8 cellular contexts compared by ENCODE assay signal in the genomic region with DNA sequence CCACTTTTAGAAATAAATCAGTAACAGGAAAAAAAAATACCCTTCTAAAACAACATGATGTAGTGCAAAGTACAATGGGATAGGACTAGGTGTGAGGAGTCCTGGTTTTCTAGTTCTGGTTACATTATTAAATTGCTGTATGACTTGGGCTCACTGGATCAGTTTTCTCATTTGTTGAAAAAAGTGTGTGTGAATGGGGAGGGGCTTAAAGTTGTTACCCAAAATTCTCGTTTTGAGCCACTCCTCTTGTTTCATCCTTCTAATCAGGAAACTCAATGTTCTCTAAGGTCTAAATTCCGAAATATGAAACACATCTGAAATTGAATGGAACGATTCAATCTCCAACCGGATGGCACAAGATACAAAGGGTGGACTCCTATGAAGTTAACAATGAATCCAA. TPM values are rescaled to one million over a fixed set of nuclear protein-coding genes. Genes with fewer than 3 reads are reported as not detected.
DNase-seq lines count a peak whose midpoint lies in the region; TF ChIP-seq lines count a peak whose summit lies in the region.

No MANE protein-coding gene starts in this region.

- no peaks in the 10 kb centered on the region for H3K27me3 Mint-ChIP-seq in activated T-cell treated with anti-CD3 and anti-CD28 coated beads, Interleukin-2, amount 50 U/mL, for 24 hours
- peaks cover 5% of the 10 kb centered on the region for H3K27me3 Mint-ChIP-seq in activated T-helper 1 cell treated with anti-CD3 and anti-CD28 coated beads, Interleukin-12 subunit alpha, Interleukin-12 subunit beta, Interleukin-2, Interleukin-4 antibody, amounts not matched to agents 30 ng/mL and 10 ng/mL and 1 ng/mL, durations not matched to agents 14 hours and 24 hours and 36 hours (ENCODE audit: insufficient read depth)

- peak overlapping the region in 2 of 3 donors; percentile 96 to 97 for H3K4me3 ChIP-seq in thyroid gland (replicated peaks in 1 of 3)

- H3K4me3 Mint-ChIP-seq in activated T-cell treated with anti-CD3 and anti-CD28 coated beads, Interleukin-2, amount 50 U/mL, for 24 hours, result peak overlapping the region; percentile 93
- H3K4me3 Mint-ChIP-seq in activated T-helper 1 cell treated with anti-CD3 and anti-CD28 coated beads, Interleukin-12 subunit alpha, Interleukin-12 subunit beta, Interleukin-2, Interleukin-4 antibody, amounts not matched to agents 30 ng/mL and 10 ng/mL and 1 ng/mL, durations not matched to agents 14 hours and 24 hours and 36 hours, result peak overlapping the region; percentile 99

- peak overlapping the region; percentile 97 to 99 (median 98) for H3K27ac ChIP-seq in thyroid gland

- no peaks in the 10 kb centered on the region for H3K9me3 ChIP-seq in thyroid gland

- intact Hi-C loops in activated T-helper 1 cell treated with anti-CD3 and anti-CD28 coated beads, Interleukin-12 subunit alpha, Interleukin-12 subunit beta, Interleukin-2, Interleukin-4 antibody, amounts not matched to agents 30 ng/mL and 10 ng/mL and 1 ng/mL, durations not matched to agents 14 hours and 24 hours and 36 hours (cut with micrococcal nuclease), result loop anchor here (5.0 kb wide), 1 partner anchor 1180 kb away; a partner anchor contains a TSS
- intact Hi-C loops in thyroid gland (cut with DNase I), result no loop called here

- H3K4me1 Mint-ChIP-seq in activated T-cell treated with anti-CD3 and anti-CD28 coated beads, Interleukin-2, amount 50 U/mL, for 24 hours (ENCODE audit: low read depth), result peaks cover 70% of the 10 kb centered on the region
- H3K4me1 Mint-ChIP-seq in activated T-helper 1 cell treated with anti-CD3 and anti-CD28 coated beads, Interleukin-12 subunit alpha, Interleukin-12 subunit beta, Interleukin-2, Interleukin-4 antibody, amounts not matched to agents 30 ng/mL and 10 ng/mL and 1 ng/mL, durations not matched to agents 14 hours and 24 hours and 36 hours (ENCODE audit: low read depth), result peaks cover 75% of the 10 kb centered on the region

- no peak for TF ChIP-seq CTCF in thyroid gland (IDR thresholded peaks at IDR 0.05)

- H3K27ac Mint-ChIP-seq in activated T-cell treated with anti-CD3 and anti-CD28 coated beads, Interleukin-2, amount 50 U/mL, for 24 hours, result peak overlapping the region; percentile 92
- peak overlapping the region; percentile 95 for H3K27ac Mint-ChIP-seq in activated T-helper 1 cell treated with anti-CD3 and anti-CD28 coated beads, Interleukin-12 subunit alpha, Interleukin-12 subunit beta, Interleukin-2, Interleukin-4 antibody, amounts not matched to agents 30 ng/mL and 10 ng/mL and 1 ng/mL, durations not matched to agents 14 hours and 24 hours and 36 hours

- H3K27me3 ChIP-seq in thyroid gland, result no peaks in the 10 kb centered on the region

- no peak for TF ChIP-seq POLR2A in thyroid gland (IDR thresholded peaks at IDR 0.05)

- H3K9me3 Mint-ChIP-seq in activated T-cell treated with anti-CD3 and anti-CD28 coated beads, Interleukin-2, amount 50 U/mL, for 24 hours, result no peaks in the 10 kb centered on the region
- no peaks in the 10 kb centered on the region for H3K9me3 Mint-ChIP-seq in activated T-helper 1 cell treated with anti-CD3 and anti-CD28 coated beads, Interleukin-12 subunit alpha, Interleukin-12 subunit beta, Interleukin-2, Interleukin-4 antibody, amounts not matched to agents 30 ng/mL and 10 ng/mL and 1 ng/mL, durations not matched to agents 14 hours and 24 hours and 36 hours

- no peaks in the 10 kb centered on the region for H3K36me3 ChIP-seq in thyroid gland

- peaks cover 43% of the 10 kb centered on the region for H3K36me3 Mint-ChIP-seq in activated T-cell treated with anti-CD3 and anti-CD28 coated beads, Interleukin-2, amount 50 U/mL, for 24 hours (ENCODE audit: low read depth)
- H3K36me3 Mint-ChIP-seq in activated T-helper 1 cell treated with anti-CD3 and anti-CD28 coated beads, Interleukin-12 subunit alpha, Interleukin-12 subunit beta, Interleukin-2, Interleukin-4 antibody, amounts not matched to agents 30 ng/mL and 10 ng/mL and 1 ng/mL, durations not matched to agents 14 hours and 24 hours and 36 hours (ENCODE audit: low read depth), result peaks cover 14% of the 10 kb centered on the region

- WGBS in thyroid gland, 2 donors, result 22 to 29% methylated on average over 4 of the region's 4 CpGs

- peaks cover 27 to 47% of the 10 kb centered on the region in 2 donors for H3K4me1 ChIP-seq in thyroid gland

- no peak for DNase-seq in activated T-cell treated with anti-CD3 and anti-CD28 coated beads, Interleukin-2, amount 50 U/mL, for 24 hours
- no peak for DNase-seq in activated T-cell treated with anti-CD3 and anti-CD28 coated beads, Interleukin-2, amount 50 U/mL, for 1 hour
- DNase-seq in activated T-helper 1 cell treated with anti-CD3 and anti-CD28 coated beads, Interleukin-12 subunit alpha, Interleukin-12 subunit beta, Interleukin-2, Interleukin-4 antibody, amounts not matched to agents 30 ng/mL and 10 ng/mL and 1 ng/mL, durations not matched to agents 14 hours and 24 hours and 36 hours (ENCODE audit: low spot score), result no peak
- peak; percentile 11 for DNase-seq in left kidney (ENCODE audit: low read depth, low spot score)
- no peak for DNase-seq in thyroid gland
- DNase-seq in SHP77 (lab: John Stamatoyannopoulos, UW), result no peak
- no peak for DNase-seq in CD1c-positive myeloid dendritic cell (ENCODE audit: extremely low spot score)
- DNase-seq in NCI-H2081 treated with DMSO at 0.1 percent for 48 hours (lab: John Stamatoyannopoulos, UW), result no peak

RNA-seq across cellular contexts. Expression of a gene that starts 1.7 kb away (rescaled TPM):
- total RNA-seq in activated T-helper 1 cell treated with anti-CD3 and anti-CD28 coated beads, Interleukin-12 subunit alpha, Interleukin-12 subunit beta, Interleukin-2, Interleukin-4 antibody, amounts not matched to agents 30 ng/mL and 10 ng/mL and 1 ng/mL, durations not matched to agents 14 hours and 24 hours and 36 hours, result 7.3 and 7.5 TPM in 2 replicates
- total RNA-seq in thyroid gland, result 10 to 100 TPM; 48.1 to 61.6 (median 55.4) TPM
